In genomic region chr19:46347572-46347883, GRCh38 we compare ENCODE assay signal across 8 cellular contexts. TPM values are rescaled to one million over a fixed set of nuclear protein-coding genes. Genes with fewer than 3 reads are reported as not detected.
A peak's percentile ranks its signal among the peaks of the same experiment; 100 is the strongest.
DNase-seq lines count a peak whose midpoint lies in the region; ATAC-seq and TF ChIP-seq lines count a peak whose summit lies in the region.

No MANE protein-coding gene starts in this region.

- WGBS in liver, result 3% methylated on average over 3 of the region's 3 CpGs
- WGBS in thymus, result 4% methylated on average over 3 of the region's 3 CpGs

- H3K4me1 ChIP-seq in ascending aorta, result peaks cover 24 to 53% of the 10 kb centered on the region in 2 donors
- peaks cover 10 to 45% (median 33%) of the 10 kb centered on the region in 4 donors for H3K4me1 ChIP-seq in liver (ENCODE audit: control insufficient read depth in 4 of 4, insufficient read depth in 4 of 4, low read length in 3 of 4)
- peaks cover 17% of the 10 kb centered on the region for H3K4me1 ChIP-seq in thymus (ENCODE audit: control insufficient read depth, insufficient read depth, low read length)

- H3K9ac ChIP-seq in liver (ENCODE audit: low read depth in 1 of 2, low read length in 2 of 2), result peak overlapping the region in 1 of 2 donors; percentile 36

- no peaks in the 10 kb centered on the region for H3K27me3 ChIP-seq in ascending aorta
- no peaks in the 10 kb centered on the region for H3K27me3 ChIP-seq in liver (ENCODE audit: control insufficient read depth in 4 of 4, insufficient read depth in 4 of 4, low read length in 3 of 4)
- no peaks in the 10 kb centered on the region for H3K27me3 ChIP-seq in thymus (ENCODE audit: control insufficient read depth, insufficient read depth)

- no peaks in the 10 kb centered on the region for H3K9me3 Mint-ChIP-seq in activated CD8-positive, alpha-beta memory T cell treated with anti-CD3 and anti-CD28 coated beads, Interleukin-2, amount 10 ng/mL, durations not matched to agents 7 days and 5 days (ENCODE audit: low read depth)

- no peaks in the 10 kb centered on the region for H3K36me3 ChIP-seq in ascending aorta
- H3K36me3 ChIP-seq in liver (ENCODE audit: control insufficient read depth in 4 of 4, insufficient read depth in 3 of 4, low read depth in 1 of 4, low read length in 3 of 4), result no peaks in the 10 kb centered on the region
- H3K36me3 ChIP-seq in thymus (ENCODE audit: control insufficient read depth, insufficient read depth), result no peaks in the 10 kb centered on the region

- CTCF ChIA-PET in activated CD8-positive, alpha-beta memory T cell treated with anti-CD3 and anti-CD28 coated beads, Interleukin-2, amount 10 ng/mL, durations not matched to agents 7 days and 5 days (lab: Charles Lee), result interaction anchor here (0.7 to 4.4 kb wide), 13 partner anchors 10 to 578 kb away, joined by 3 to 35 read pairs (median 5); no protein-coding TSS in a partner anchor

- TF ChIP-seq CTCF in ascending aorta (IDR thresholded peaks at IDR 0.05), result no peak
- no peak for TF ChIP-seq CTCF in liver (IDR thresholded peaks at IDR 0.05; ENCODE audit: low read depth, low read length, missing input control)

- H3K9me3 ChIP-seq in ascending aorta (no peaks in the 10 kb centered on the region), liver (ENCODE audit: control insufficient read depth in 4 of 4, low read length in 3 of 4) (no peaks in the 10 kb centered on the region), thymus (ENCODE audit: control insufficient read depth) (no peaks in the 10 kb centered on the region)

- DNase-seq in activated CD8-positive, alpha-beta memory T cell treated with anti-CD3 and anti-CD28 coated beads, Interleukin-2, amount 10 ng/mL, durations not matched to agents 7 days and 5 days, result no peak
- no peak for DNase-seq in activated CD8-positive, alpha-beta memory T cell treated with anti-CD3 and anti-CD28 coated beads, Interleukin-2, amount 50 U/mL, for 4 hours
- DNase-seq in ascending aorta (ENCODE audit: low spot score in 2 of 2) (no peak), NCI-H82 (lab: John Stamatoyannopoulos, UW) (no peak)

- H3K4me1 Mint-ChIP-seq in activated CD8-positive, alpha-beta memory T cell treated with anti-CD3 and anti-CD28 coated beads, Interleukin-2, amount 10 ng/mL, durations not matched to agents 7 days and 5 days, result peaks cover 54% of the 10 kb centered on the region

- H3K27me3 Mint-ChIP-seq in activated CD8-positive, alpha-beta memory T cell treated with anti-CD3 and anti-CD28 coated beads, Interleukin-2, amount 10 ng/mL, durations not matched to agents 7 days and 5 days, result peaks cover 6% of the 10 kb centered on the region

- TF ChIP-seq RAD21 in liver (IDR thresholded peaks at IDR 0.05), result no peak

- H3K27ac Mint-ChIP-seq in activated CD8-positive, alpha-beta memory T cell treated with anti-CD3 and anti-CD28 coated beads, Interleukin-2, amount 10 ng/mL, durations not matched to agents 7 days and 5 days, result peak overlapping the region; percentile 91

- intact Hi-C loops in ascending aorta (cut with DNase I), result loop anchor here (2.0 kb wide), 2 partner anchors 47 to 67 kb away; no protein-coding TSS in a partner anchor

- peak overlapping the region; percentile 93 for H3K4me3 Mint-ChIP-seq in activated CD8-positive, alpha-beta memory T cell treated with anti-CD3 and anti-CD28 coated beads, Interleukin-2, amount 10 ng/mL, durations not matched to agents 7 days and 5 days

- H3K4me3 ChIP-seq in ascending aorta (peak overlapping the region; percentile 91 to 98), liver (ENCODE audit: low read depth in 1 of 3, low read length in 3 of 3) (peak overlapping the region; percentile 87 to 93 (median 92)), thymus (ENCODE audit: low read length) (peak overlapping the region; percentile 80)

- ATAC-seq in activated CD8-positive, alpha-beta memory T cell treated with anti-CD3 and anti-CD28 coated beads, Interleukin-2, amount 10 ng/mL, durations not matched to agents 7 days and 5 days, result no peak
- ATAC-seq in HG02938 (IDR thresholded peaks at IDR 0.05; ENCODE audit: unreplicated experiment) (no peak), GM21360 (IDR thresholded peaks at IDR 0.05; ENCODE audit: unreplicated experiment) (no peak)

- H3K27ac ChIP-seq in ascending aorta, result peak overlapping the region in 1 of 2 donors; percentile 72
- peak overlapping the region; percentile 81 to 83 for H3K27ac ChIP-seq in liver (ENCODE audit: low read depth in 1 of 2, low read length in 2 of 2)
- no peak overlapping the region for H3K27ac ChIP-seq in thymus (ENCODE audit: low read depth)

- H3K36me3 Mint-ChIP-seq in activated CD8-positive, alpha-beta memory T cell treated with anti-CD3 and anti-CD28 coated beads, Interleukin-2, amount 10 ng/mL, durations not matched to agents 7 days and 5 days, result peaks cover 18% of the 10 kb centered on the region

TF ChIP-seq in liver, 16 proteins besides CTCF, POLR2A, EP300 and RAD21:
- TF ChIP-seq HNF4A (conservative IDR thresholded peaks at IDR 0.05) (no peak), JUND (IDR thresholded peaks at IDR 0.05) (no peak), NR2F2 (IDR thresholded peaks at IDR 0.05) (no peak), RXRA (IDR thresholded peaks at IDR 0.05) (no peak), EGR1 (IDR thresholded peaks at IDR 0.05; ENCODE audit: low read depth in 2 of 2) (no peak), FOXA2 (IDR thresholded peaks at IDR 0.05) (no peak), FOXA1 (IDR thresholded peaks at IDR 0.05) (no peak), GABPA (IDR thresholded peaks at IDR 0.05 in 1 of 2, conservative IDR thresholded peaks at IDR 0.05 in 1 of 2) (no peak)
- TF ChIP-seq, protein P1, sequence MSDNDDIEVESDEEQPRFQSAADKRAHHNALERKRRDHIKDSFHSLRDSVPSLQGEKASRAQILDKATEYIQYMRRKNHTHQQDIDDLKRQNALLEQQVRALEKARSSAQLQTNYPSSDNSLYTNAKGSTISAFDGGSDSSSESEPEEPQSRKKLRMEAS (IDR thresholded peaks at IDR 0.05), result no peak

RNA-seq across cellular contexts. Expression of gene PPP5C, which starts 0.6 kb away (rescaled TPM):
- total RNA-seq in activated CD8-positive, alpha-beta memory T cell treated with anti-CD3 and anti-CD28 coated beads, Interleukin-2, amount 10 ng/mL, durations not matched to agents 7 days and 5 days, result 100 to 1,000 TPM in 1 of 2 experiments, 10 to 100 TPM in 1; 99.2 to 110 TPM
- total RNA-seq in ascending aorta, result 96.1 TPM
- 10 to 100 TPM; 28.1 to 50.5 TPM for total RNA-seq in liver
- polyA plus RNA-seq in liver, result 10 to 100 TPM; 19.0 to 28.6 TPM
- polyA plus RNA-seq in thymus, result 32.7 TPM

RNA-seq across cellular contexts. Expression of gene HIF3A, which starts 50.7 kb away (rescaled TPM):
- not detected for total RNA-seq in activated CD8-positive, alpha-beta memory T cell treated with anti-CD3 and anti-CD28 coated beads, Interleukin-2, amount 10 ng/mL, durations not matched to agents 7 days and 5 days
- total RNA-seq in ascending aorta, result 591 TPM
- 10 to 100 TPM in 1 of 2 donors, 1 to 10 TPM in 1; 5.7 to 20.5 TPM for total RNA-seq in liver
- polyA plus RNA-seq in liver, result 1 to 10 TPM; 2.2 to 7.9 TPM
- polyA plus RNA-seq in thymus, result 13.1 TPM

Comparison
In these comparisons a context has a peak if more than half of its experiments do, and no peak if none do; other contexts are left out.
1. RNA of gene HIF3A, which starts 50.7 kb away (total RNA-seq): 591 TPM in ascending aorta (single experiment); 5.7 to 20.5 TPM in liver and not detected in activated CD8-positive, alpha-beta memory T cell treated with anti-CD3 and anti-CD28 coated beads, Interleukin-2, amount 10 ng/mL, durations not matched to agents 7 days and 5 days; every median in the first group is over 10 times any median in the second.
2. Peak in every context shown above with its lines, with median percentiles within 50 percentile points of each other: H3K4me3 ChIP-seq.